ENCODE assay signal across 8 cellular contexts in genomic region chr12:94262228-94263010, GRCh38.
DNase-seq lines count a peak whose midpoint lies in the region; ATAC-seq and TF ChIP-seq lines count a peak whose summit lies in the region.

No MANE protein-coding gene starts in this region.

- H3K4me1 ChIP-seq in gastroesophageal sphincter: peaks cover 6 to 58% (median 12%) of the 10 kb centered on the region in 3 donors
- H3K4me1 ChIP-seq in upper lobe of left lung: peaks cover 31 to 50% (median 41%) of the 10 kb centered on the region in 4 donors

- ATAC-seq in HG03460 (IDR thresholded peaks at IDR 0.05; ENCODE audit: unreplicated experiment) (peak; percentile 51), gastroesophageal sphincter (peak; percentile 90), upper lobe of left lung (ENCODE audit: low FRiP score in 2 of 2) (peak; percentile 91 to 92)

- intact Hi-C loops in posterior vena cava (cut with DNase I): no loop called here

- no peaks in the 10 kb centered on the region for H3K36me3 ChIP-seq in gastroesophageal sphincter
- no peaks in the 10 kb centered on the region for H3K36me3 ChIP-seq in upper lobe of left lung

- peak overlapping the region; percentile 60 for H3K4me3 ChIP-seq in gastroesophageal sphincter
- peak overlapping the region; percentile 3 to 57 (median 44) for H3K4me3 ChIP-seq in upper lobe of left lung

- H3K9me3 ChIP-seq in gastroesophageal sphincter: no peaks in the 10 kb centered on the region
- no peaks in the 10 kb centered on the region for H3K9me3 ChIP-seq in upper lobe of left lung

- TF ChIP-seq CTCF in gastroesophageal sphincter (IDR thresholded peaks at IDR 0.05): peak in 2 of 4 experiments; percentile 17 to 34
- TF ChIP-seq CTCF in upper lobe of left lung (IDR thresholded peaks at IDR 0.05): peak in 3 of 6 experiments; percentile 15 to 37 (median 17)

- TF ChIP-seq POLR2A in gastroesophageal sphincter (IDR thresholded peaks at IDR 0.05) (peak in 1 of 2 donors; percentile 14), upper lobe of left lung (IDR thresholded peaks at IDR 0.05) (peak in 3 of 4 donors; percentile 34 to 56 (median 52))

- DNase-seq in AG20443 (ENCODE audit: low spot score): peak; percentile 91
- peak; percentile 58 for DNase-seq in GM19238 (ENCODE audit: insufficient read length, low spot score)
- peak; percentile 92 for DNase-seq in RKO (ENCODE audit: low spot score)
- peak; percentile 63 for DNase-seq in activated gamma-delta T cell treated with anti-CD3 and anti-CD28 coated beads, Interleukin-2, amount 50 U/mL, for 16 hours (ENCODE audit: low read depth)
- peak; percentile 95 for DNase-seq in posterior vena cava (ENCODE audit: low spot score)
- DNase-seq in upper lobe of left lung: peak; percentile 89 to 94

- TF ChIP-seq EP300 in gastroesophageal sphincter (IDR thresholded peaks at IDR 0.05) (no peak), upper lobe of left lung (IDR thresholded peaks at IDR 0.05) (peak in 2 of 4 donors; percentile 60 to 95)

- peak overlapping the region; percentile 85 to 90 (median 90) for H3K27ac ChIP-seq in gastroesophageal sphincter
- H3K27ac ChIP-seq in upper lobe of left lung: peak overlapping the region; percentile 80 to 91 (median 87)

- H3K27me3 ChIP-seq in gastroesophageal sphincter: no peaks in the 10 kb centered on the region
- no peaks in the 10 kb centered on the region for H3K27me3 ChIP-seq in upper lobe of left lung

- 0% methylated on average over 8 of the region's 17 CpGs; no CpG with 5 or more reads in 1 of the 2 donors for WGBS in gastroesophageal sphincter (ENCODE audit: low coverage in 1 of 2), 2 donors
- whole genome bisulfite sequencing in upper lobe of left lung, 2 donors: 10 to 15% methylated on average over 15 to 16 of the region's 17 CpGs

Comparison
In these comparisons a context has a peak if more than half of its experiments do, and no peak if none do; other contexts are left out.
1. Peak in every context shown above with its lines: DNase-seq, ATAC-seq, H3K4me3 ChIP-seq and H3K27ac ChIP-seq.